Comparison of ENCODE assay signal across 1 cellular context in the genomic region with DNA sequence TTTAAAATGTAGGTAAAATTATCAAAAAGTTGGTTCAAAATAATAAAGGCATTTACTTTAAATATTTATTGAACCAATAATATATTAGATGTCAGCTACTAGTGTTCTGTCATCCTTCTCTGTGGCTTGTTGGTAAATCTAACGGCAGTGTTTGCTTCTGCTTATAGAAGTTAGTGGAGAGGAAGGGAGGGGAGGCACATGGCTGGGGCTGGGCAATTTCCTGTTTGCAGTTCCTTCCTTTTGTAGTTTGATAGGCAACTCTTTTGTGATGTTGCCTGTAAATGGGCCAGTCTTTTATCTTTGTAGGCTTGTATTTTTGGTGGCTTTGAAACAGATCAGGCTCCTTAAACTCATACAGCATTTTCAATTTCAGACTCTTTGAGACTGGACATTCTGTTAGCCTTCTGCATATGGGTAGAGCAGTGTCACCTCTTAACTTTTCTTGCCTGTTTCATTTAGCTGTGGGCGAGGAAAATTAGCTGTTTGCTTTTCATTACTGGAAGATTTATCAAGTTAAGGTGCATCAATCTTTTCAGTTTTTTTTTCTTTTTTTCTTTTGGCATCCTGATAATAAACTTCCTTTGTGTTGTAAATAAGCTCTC.
TF ChIP-seq lines count a peak whose summit lies in the region.

No MANE protein-coding gene starts in this region.

TF ChIP-seq in GM23338, 12 proteins besides CTCF, POLR2A, EP300 and RAD21 (continued from another document):
- TF ChIP-seq, protein P1, sequence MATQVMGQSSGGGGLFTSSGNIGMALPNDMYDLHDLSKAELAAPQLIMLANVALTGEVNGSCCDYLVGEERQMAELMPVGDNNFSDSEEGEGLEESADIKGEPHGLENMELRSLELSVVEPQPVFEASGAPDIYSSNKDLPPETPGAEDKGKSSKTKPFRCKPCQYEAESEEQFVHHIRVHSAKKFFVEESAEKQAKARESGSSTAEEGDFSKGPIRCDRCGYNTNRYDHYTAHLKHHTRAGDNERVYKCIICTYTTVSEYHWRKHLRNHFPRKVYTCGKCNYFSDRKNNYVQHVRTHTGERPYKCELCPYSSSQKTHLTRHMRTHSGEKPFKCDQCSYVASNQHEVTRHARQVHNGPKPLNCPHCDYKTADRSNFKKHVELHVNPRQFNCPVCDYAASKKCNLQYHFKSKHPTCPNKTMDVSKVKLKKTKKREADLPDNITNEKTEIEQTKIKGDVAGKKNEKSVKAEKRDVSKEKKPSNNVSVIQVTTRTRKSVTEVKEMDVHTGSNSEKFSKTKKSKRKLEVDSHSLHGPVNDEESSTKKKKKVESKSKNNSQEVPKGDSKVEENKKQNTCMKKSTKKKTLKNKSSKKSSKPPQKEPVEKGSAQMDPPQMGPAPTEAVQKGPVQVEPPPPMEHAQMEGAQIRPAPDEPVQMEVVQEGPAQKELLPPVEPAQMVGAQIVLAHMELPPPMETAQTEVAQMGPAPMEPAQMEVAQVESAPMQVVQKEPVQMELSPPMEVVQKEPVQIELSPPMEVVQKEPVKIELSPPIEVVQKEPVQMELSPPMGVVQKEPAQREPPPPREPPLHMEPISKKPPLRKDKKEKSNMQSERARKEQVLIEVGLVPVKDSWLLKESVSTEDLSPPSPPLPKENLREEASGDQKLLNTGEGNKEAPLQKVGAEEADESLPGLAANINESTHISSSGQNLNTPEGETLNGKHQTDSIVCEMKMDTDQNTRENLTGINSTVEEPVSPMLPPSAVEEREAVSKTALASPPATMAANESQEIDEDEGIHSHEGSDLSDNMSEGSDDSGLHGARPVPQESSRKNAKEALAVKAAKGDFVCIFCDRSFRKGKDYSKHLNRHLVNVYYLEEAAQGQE (IDR thresholded peaks at IDR 0.05; ENCODE audit: unreplicated experiment): no peak
